1 cellular context compared by ENCODE assay signal in the genomic region with DNA sequence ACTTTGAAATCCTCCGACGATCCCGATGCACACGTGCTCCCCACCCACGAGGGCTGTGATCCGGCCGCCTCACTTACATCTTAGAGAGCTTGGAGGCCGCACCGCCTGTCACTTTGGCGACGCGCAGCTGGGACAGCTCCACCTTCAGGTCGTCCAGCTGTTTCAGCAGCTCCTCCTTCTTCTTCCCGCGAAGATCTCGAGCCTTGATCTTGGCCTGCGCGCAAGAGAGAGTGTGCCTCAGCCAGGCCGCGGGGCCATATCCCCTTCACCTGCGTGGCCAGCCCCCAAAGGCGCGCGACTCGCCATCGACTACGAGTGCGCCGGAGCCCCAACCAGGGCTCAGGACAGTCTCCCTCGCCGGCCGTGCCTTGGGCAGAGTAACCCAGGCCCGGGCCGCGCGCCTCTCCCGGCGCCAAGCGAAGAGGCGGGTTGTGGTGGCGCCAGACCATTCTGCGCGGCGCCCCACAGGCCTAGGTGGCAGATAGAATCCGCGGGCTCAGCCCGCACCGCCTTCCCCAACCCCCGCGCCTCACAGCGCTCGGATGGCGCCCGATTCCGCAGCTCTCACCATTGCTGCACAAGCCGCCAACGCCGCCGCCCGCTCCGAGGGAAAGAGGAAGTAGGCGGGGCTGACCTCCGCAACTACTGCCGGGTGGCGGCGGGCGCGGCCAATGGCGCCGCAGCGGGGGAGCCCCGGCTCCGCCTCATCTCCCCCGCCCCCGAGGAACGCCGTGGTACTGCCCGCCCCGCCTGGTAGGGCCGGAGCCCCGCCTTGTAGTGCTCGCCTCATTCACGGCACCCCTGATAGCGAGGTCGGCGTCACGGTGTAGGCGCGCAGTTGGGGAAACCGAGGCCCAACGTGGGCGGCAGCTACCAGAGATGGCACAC.
TF ChIP-seq lines count a peak whose summit lies in the region.

A gene (plus strand): TSS at position 789 of the 888 bp plus-strand sequence. CDS start 7,161 bp downstream, outside the sequence.
A gene (minus strand): TSS at position 616 of the 888 bp plus-strand sequence. CDS start 45 bp downstream, at position 571.

TF ChIP-seq in K562, 482 proteins besides CTCF, POLR2A, EP300 and RAD21 (continued from another document and continues in another):
- TF ChIP-seq, protein P1, sequence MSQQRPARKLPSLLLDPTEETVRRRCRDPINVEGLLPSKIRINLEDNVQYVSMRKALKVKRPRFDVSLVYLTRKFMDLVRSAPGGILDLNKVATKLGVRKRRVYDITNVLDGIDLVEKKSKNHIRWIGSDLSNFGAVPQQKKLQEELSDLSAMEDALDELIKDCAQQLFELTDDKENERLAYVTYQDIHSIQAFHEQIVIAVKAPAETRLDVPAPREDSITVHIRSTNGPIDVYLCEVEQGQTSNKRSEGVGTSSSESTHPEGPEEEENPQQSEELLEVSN (IDR thresholded peaks at IDR 0.05; ENCODE audit: borderline replicate concordance in 1 of 2, extremely low read depth in 1 of 2, insufficient read depth in 1 of 2, insufficient read length in 1 of 2, low read depth in 1 of 2, low read length in 1 of 2, poor library complexity in 1 of 2, severe bottlenecking in 1 of 2): peak; percentile 33 to 53
- no peak for TF ChIP-seq ERF (CRISPR knock-in tag; IDR thresholded peaks at IDR 0.05)
- TF ChIP-seq CREBBP (IDR thresholded peaks at IDR 0.05; ENCODE audit: low read depth, low read length): no peak
- TF ChIP-seq TCF7 (IDR thresholded peaks at IDR 0.05; ENCODE audit: borderline replicate concordance): no peak
- TF ChIP-seq NR2F6 (CRISPR knock-in tag; IDR thresholded peaks at IDR 0.05): no peak
- no peak for TF ChIP-seq ZNF75A (CRISPR knock-in tag; IDR thresholded peaks at IDR 0.05)
- TF ChIP-seq SOX6 (IDR thresholded peaks at IDR 0.05): no peak
- peak; percentile 3; the same call in 1 of the 2 replicates for TF ChIP-seq MAFF (IDR thresholded peaks at IDR 0.05; ENCODE audit: low read length)
- TF ChIP-seq PHB2 (IDR thresholded peaks at IDR 0.05; ENCODE audit: low read depth): no peak
- TF ChIP-seq, protein P2, sequence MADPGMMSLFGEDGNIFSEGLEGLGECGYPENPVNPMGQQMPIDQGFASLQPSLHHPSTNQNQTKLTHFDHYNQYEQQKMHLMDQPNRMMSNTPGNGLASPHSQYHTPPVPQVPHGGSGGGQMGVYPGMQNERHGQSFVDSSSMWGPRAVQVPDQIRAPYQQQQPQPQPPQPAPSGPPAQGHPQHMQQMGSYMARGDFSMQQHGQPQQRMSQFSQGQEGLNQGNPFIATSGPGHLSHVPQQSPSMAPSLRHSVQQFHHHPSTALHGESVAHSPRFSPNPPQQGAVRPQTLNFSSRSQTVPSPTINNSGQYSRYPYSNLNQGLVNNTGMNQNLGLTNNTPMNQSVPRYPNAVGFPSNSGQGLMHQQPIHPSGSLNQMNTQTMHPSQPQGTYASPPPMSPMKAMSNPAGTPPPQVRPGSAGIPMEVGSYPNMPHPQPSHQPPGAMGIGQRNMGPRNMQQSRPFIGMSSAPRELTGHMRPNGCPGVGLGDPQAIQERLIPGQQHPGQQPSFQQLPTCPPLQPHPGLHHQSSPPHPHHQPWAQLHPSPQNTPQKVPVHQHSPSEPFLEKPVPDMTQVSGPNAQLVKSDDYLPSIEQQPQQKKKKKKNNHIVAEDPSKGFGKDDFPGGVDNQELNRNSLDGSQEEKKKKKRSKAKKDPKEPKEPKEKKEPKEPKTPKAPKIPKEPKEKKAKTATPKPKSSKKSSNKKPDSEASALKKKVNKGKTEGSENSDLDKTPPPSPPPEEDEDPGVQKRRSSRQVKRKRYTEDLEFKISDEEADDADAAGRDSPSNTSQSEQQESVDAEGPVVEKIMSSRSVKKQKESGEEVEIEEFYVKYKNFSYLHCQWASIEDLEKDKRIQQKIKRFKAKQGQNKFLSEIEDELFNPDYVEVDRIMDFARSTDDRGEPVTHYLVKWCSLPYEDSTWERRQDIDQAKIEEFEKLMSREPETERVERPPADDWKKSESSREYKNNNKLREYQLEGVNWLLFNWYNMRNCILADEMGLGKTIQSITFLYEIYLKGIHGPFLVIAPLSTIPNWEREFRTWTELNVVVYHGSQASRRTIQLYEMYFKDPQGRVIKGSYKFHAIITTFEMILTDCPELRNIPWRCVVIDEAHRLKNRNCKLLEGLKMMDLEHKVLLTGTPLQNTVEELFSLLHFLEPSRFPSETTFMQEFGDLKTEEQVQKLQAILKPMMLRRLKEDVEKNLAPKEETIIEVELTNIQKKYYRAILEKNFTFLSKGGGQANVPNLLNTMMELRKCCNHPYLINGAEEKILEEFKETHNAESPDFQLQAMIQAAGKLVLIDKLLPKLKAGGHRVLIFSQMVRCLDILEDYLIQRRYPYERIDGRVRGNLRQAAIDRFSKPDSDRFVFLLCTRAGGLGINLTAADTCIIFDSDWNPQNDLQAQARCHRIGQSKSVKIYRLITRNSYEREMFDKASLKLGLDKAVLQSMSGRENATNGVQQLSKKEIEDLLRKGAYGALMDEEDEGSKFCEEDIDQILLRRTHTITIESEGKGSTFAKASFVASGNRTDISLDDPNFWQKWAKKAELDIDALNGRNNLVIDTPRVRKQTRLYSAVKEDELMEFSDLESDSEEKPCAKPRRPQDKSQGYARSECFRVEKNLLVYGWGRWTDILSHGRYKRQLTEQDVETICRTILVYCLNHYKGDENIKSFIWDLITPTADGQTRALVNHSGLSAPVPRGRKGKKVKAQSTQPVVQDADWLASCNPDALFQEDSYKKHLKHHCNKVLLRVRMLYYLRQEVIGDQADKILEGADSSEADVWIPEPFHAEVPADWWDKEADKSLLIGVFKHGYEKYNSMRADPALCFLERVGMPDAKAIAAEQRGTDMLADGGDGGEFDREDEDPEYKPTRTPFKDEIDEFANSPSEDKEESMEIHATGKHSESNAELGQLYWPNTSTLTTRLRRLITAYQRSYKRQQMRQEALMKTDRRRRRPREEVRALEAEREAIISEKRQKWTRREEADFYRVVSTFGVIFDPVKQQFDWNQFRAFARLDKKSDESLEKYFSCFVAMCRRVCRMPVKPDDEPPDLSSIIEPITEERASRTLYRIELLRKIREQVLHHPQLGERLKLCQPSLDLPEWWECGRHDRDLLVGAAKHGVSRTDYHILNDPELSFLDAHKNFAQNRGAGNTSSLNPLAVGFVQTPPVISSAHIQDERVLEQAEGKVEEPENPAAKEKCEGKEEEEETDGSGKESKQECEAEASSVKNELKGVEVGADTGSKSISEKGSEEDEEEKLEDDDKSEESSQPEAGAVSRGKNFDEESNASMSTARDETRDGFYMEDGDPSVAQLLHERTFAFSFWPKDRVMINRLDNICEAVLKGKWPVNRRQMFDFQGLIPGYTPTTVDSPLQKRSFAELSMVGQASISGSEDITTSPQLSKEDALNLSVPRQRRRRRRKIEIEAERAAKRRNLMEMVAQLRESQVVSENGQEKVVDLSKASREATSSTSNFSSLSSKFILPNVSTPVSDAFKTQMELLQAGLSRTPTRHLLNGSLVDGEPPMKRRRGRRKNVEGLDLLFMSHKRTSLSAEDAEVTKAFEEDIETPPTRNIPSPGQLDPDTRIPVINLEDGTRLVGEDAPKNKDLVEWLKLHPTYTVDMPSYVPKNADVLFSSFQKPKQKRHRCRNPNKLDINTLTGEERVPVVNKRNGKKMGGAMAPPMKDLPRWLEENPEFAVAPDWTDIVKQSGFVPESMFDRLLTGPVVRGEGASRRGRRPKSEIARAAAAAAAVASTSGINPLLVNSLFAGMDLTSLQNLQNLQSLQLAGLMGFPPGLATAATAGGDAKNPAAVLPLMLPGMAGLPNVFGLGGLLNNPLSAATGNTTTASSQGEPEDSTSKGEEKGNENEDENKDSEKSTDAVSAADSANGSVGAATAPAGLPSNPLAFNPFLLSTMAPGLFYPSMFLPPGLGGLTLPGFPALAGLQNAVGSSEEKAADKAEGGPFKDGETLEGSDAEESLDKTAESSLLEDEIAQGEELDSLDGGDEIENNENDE (IDR thresholded peaks at IDR 0.05; ENCODE audit: low read depth, low read length): no peak
- no peak for TF ChIP-seq MIER1 (IDR thresholded peaks at IDR 0.05; ENCODE audit: low read depth)
- TF ChIP-seq FOXP1 (CRISPR knock-in tag; IDR thresholded peaks at IDR 0.05): peak; percentile 7; the same call in 1 of the 2 replicates
- TF ChIP-seq LEF1 (IDR thresholded peaks at IDR 0.05): no peak; the same call in 1 of the 2 replicates
- no peak for TF ChIP-seq IRF2 (CRISPR knock-in tag; IDR thresholded peaks at IDR 0.05)
- TF ChIP-seq BRD9 (IDR thresholded peaks at IDR 0.05; ENCODE audit: low read depth, partially characterized antibody): peak; percentile 97
- TF ChIP-seq, protein P3, sequence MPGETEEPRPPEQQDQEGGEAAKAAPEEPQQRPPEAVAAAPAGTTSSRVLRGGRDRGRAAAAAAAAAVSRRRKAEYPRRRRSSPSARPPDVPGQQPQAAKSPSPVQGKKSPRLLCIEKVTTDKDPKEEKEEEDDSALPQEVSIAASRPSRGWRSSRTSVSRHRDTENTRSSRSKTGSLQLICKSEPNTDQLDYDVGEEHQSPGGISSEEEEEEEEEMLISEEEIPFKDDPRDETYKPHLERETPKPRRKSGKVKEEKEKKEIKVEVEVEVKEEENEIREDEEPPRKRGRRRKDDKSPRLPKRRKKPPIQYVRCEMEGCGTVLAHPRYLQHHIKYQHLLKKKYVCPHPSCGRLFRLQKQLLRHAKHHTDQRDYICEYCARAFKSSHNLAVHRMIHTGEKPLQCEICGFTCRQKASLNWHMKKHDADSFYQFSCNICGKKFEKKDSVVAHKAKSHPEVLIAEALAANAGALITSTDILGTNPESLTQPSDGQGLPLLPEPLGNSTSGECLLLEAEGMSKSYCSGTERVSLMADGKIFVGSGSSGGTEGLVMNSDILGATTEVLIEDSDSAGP (CRISPR knock-in tag; IDR thresholded peaks at IDR 0.05): no peak
- TF ChIP-seq, protein P4, sequence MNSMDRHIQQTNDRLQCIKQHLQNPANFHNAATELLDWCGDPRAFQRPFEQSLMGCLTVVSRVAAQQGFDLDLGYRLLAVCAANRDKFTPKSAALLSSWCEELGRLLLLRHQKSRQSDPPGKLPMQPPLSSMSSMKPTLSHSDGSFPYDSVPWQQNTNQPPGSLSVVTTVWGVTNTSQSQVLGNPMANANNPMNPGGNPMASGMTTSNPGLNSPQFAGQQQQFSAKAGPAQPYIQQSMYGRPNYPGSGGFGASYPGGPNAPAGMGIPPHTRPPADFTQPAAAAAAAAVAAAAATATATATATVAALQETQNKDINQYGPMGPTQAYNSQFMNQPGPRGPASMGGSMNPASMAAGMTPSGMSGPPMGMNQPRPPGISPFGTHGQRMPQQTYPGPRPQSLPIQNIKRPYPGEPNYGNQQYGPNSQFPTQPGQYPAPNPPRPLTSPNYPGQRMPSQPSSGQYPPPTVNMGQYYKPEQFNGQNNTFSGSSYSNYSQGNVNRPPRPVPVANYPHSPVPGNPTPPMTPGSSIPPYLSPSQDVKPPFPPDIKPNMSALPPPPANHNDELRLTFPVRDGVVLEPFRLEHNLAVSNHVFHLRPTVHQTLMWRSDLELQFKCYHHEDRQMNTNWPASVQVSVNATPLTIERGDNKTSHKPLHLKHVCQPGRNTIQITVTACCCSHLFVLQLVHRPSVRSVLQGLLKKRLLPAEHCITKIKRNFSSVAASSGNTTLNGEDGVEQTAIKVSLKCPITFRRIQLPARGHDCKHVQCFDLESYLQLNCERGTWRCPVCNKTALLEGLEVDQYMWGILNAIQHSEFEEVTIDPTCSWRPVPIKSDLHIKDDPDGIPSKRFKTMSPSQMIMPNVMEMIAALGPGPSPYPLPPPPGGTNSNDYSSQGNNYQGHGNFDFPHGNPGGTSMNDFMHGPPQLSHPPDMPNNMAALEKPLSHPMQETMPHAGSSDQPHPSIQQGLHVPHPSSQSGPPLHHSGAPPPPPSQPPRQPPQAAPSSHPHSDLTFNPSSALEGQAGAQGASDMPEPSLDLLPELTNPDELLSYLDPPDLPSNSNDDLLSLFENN (IDR thresholded peaks at IDR 0.05; ENCODE audit: low read depth in 2 of 2, low read length in 2 of 2): peak in 1 of 2 experiments; percentile 52; a peak in 1 of 4 replicates
- TF ChIP-seq, protein P5, sequence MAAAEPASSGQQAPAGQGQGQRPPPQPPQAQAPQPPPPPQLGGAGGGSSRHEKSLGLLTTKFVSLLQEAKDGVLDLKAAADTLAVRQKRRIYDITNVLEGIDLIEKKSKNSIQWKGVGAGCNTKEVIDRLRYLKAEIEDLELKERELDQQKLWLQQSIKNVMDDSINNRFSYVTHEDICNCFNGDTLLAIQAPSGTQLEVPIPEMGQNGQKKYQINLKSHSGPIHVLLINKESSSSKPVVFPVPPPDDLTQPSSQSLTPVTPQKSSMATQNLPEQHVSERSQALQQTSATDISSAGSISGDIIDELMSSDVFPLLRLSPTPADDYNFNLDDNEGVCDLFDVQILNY (CRISPR knock-in tag; IDR thresholded peaks at IDR 0.05): 0 out of 2 replicates have a peak, but pooled peaks have one; percentile 30
- TF ChIP-seq GTF2F1 (IDR thresholded peaks at IDR 0.05; ENCODE audit: low read depth, low read length): peak; percentile 91
- no peak for TF ChIP-seq CBX2 (IDR thresholded peaks at IDR 0.05; ENCODE audit: insufficient read depth, low read length, poor library complexity, severe bottlenecking)
- TF ChIP-seq DIDO1 (tag; IDR thresholded peaks at IDR 0.05; ENCODE audit: low read depth): no peak
- no peak for TF ChIP-seq CBFA2T2 (conservative IDR thresholded peaks at IDR 0.05)
- TF ChIP-seq, protein P6, sequence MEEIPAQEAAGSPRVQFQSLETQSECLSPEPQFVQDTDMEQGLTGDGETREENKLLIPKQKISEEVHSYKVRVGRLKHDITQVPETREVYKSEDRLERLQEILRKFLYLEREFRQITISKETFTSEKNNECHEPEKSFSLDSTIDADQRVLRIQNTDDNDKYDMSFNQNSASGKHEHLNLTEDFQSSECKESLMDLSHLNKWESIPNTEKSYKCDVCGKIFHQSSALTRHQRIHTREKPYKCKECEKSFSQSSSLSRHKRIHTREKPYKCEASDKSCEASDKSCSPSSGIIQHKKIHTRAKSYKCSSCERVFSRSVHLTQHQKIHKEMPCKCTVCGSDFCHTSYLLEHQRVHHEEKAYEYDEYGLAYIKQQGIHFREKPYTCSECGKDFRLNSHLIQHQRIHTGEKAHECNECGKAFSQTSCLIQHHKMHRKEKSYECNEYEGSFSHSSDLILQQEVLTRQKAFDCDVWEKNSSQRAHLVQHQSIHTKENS (CRISPR knock-in tag; IDR thresholded peaks at IDR 0.05): no peak
- TF ChIP-seq, protein P7, sequence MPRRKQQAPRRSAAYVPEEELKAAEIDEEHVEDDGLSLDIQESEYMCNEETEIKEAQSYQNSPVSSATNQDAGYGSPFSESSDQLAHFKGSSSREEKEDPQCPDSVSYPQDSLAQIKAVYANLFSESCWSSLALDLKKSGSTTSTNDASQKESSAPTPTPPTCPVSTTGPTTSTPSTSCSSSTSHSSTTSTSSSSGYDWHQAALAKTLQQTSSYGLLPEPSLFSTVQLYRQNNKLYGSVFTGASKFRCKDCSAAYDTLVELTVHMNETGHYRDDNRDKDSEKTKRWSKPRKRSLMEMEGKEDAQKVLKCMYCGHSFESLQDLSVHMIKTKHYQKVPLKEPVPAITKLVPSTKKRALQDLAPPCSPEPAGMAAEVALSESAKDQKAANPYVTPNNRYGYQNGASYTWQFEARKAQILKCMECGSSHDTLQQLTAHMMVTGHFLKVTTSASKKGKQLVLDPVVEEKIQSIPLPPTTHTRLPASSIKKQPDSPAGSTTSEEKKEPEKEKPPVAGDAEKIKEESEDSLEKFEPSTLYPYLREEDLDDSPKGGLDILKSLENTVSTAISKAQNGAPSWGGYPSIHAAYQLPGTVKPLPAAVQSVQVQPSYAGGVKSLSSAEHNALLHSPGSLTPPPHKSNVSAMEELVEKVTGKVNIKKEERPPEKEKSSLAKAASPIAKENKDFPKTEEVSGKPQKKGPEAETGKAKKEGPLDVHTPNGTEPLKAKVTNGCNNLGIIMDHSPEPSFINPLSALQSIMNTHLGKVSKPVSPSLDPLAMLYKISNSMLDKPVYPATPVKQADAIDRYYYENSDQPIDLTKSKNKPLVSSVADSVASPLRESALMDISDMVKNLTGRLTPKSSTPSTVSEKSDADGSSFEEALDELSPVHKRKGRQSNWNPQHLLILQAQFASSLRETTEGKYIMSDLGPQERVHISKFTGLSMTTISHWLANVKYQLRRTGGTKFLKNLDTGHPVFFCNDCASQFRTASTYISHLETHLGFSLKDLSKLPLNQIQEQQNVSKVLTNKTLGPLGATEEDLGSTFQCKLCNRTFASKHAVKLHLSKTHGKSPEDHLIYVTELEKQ (CRISPR knock-in tag; IDR thresholded peaks at IDR 0.05): no peak
- TF ChIP-seq ZNF778 (CRISPR knock-in tag; IDR thresholded peaks at IDR 0.05): no peak
- TF ChIP-seq ETV5 (CRISPR knock-in tag; IDR thresholded peaks at IDR 0.05; ENCODE audit: low read depth): no peak
- no peak for TF ChIP-seq NFATC3 (IDR thresholded peaks at IDR 0.05)
